ENCODE assay signal across 1 cellular context in the genomic region with DNA sequence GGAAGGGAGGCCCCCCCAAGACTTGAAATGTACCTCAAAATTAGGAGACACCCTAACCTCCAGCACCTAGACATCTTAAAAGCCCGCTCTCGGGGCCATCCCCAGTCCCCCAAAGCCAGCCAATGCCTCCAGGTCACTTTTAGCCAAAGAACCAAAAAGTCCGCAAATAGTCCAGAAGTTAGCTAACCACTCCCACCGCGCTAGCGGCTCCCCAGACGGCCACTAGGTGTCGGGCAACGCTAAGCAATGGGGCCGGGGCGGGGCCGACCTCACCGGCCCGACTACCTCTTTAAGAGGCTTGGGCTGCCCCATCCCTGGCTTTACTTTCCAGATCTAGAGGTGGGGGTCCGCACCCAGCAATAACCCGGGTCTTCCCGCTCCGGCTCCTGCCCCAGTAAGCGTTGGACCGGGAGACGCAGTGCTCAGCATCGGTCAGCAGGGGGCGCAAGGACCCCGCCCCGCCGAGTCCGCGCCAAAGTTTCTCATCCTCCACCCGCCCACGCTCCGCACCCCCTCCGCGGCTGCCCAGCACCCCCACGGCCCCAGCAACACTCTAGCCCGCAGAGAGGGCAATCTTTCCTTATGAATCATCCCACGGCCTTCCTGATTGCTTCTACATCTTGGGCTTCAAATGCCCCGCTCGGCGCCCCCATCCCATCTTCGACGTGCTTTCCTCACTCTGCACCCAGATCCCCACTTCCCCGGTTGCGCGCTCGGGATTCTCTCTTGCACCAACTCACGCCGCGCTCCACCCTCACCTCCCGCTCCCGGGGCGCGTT.
TF ChIP-seq lines count a peak whose summit lies in the region.

No MANE protein-coding gene starts in this region.

TF ChIP-seq in GM12878, 131 proteins besides CTCF, POLR2A, EP300 and RAD21 (continued from another document):
- TF ChIP-seq, protein P1, sequence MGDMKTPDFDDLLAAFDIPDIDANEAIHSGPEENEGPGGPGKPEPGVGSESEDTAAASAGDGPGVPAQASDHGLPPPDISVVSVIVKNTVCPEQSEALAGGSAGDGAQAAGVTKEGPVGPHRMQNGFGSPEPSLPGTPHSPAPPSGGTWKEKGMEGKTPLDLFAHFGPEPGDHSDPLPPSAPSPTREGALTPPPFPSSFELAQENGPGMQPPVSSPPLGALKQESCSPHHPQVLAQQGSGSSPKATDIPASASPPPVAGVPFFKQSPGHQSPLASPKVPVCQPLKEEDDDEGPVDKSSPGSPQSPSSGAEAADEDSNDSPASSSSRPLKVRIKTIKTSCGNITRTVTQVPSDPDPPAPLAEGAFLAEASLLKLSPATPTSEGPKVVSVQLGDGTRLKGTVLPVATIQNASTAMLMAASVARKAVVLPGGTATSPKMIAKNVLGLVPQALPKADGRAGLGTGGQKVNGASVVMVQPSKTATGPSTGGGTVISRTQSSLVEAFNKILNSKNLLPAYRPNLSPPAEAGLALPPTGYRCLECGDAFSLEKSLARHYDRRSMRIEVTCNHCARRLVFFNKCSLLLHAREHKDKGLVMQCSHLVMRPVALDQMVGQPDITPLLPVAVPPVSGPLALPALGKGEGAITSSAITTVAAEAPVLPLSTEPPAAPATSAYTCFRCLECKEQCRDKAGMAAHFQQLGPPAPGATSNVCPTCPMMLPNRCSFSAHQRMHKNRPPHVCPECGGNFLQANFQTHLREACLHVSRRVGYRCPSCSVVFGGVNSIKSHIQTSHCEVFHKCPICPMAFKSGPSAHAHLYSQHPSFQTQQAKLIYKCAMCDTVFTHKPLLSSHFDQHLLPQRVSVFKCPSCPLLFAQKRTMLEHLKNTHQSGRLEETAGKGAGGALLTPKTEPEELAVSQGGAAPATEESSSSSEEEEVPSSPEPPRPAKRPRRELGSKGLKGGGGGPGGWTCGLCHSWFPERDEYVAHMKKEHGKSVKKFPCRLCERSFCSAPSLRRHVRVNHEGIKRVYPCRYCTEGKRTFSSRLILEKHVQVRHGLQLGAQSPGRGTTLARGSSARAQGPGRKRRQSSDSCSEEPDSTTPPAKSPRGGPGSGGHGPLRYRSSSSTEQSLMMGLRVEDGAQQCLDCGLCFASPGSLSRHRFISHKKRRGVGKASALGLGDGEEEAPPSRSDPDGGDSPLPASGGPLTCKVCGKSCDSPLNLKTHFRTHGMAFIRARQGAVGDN (IDR thresholded peaks at IDR 0.05): no peak
- TF ChIP-seq BCL11A (IDR thresholded peaks at IDR 0.05; ENCODE audit: low read depth, low read length) (no peak), FOXM1 (IDR thresholded peaks at IDR 0.05; ENCODE audit: low read depth, low read length) (peak; percentile 66; the same call in 1 of the 2 replicates), NRF1 (conservative IDR thresholded peaks at IDR 0.05; ENCODE audit: low read depth, low read length) (no peak), ASH2L (IDR thresholded peaks at IDR 0.05; ENCODE audit: borderline replicate concordance, low read depth) (no peak), KAT2A (conservative IDR thresholded peaks at IDR 0.05; ENCODE audit: control insufficient read depth, low read depth, low read length) (no peak), ZNF384 (IDR thresholded peaks at IDR 0.05; ENCODE audit: borderline replicate concordance, low read depth, low read length) (no peak), NFXL1 (IDR thresholded peaks at IDR 0.05; ENCODE audit: borderline replicate concordance) (no peak), SUPT20H (IDR thresholded peaks at IDR 0.05; ENCODE audit: borderline replicate concordance, control insufficient read depth, low read depth, low read length) (no peak), ZSCAN29 (IDR thresholded peaks at IDR 0.05) (no peak), JUNB (IDR thresholded peaks at IDR 0.05) (no peak), LARP7 (IDR thresholded peaks at IDR 0.05) (peak; percentile 88), STAT1 (conservative IDR thresholded peaks at IDR 0.05) (peak; percentile 92; the same call in 1 of the 2 replicates), DPF2 (IDR thresholded peaks at IDR 0.05) (peak; percentile 73), PAX5 (IDR thresholded peaks at IDR 0.05; ENCODE audit: borderline replicate concordance, low read depth, low read length) (no peak), ZNF24 (IDR thresholded peaks at IDR 0.05) (0 out of 2 replicates have a peak, but pooled peaks have one; percentile 13), SREBF1 (IDR thresholded peaks at IDR 0.05; ENCODE audit: low read length) (no peak), IKZF1 (conservative IDR thresholded peaks at IDR 0.05) (peak; percentile 61), TAF1 (IDR thresholded peaks at IDR 0.05; ENCODE audit: borderline replicate concordance, low read depth, low read length) (no peak), RUNX3 (IDR thresholded peaks at IDR 0.05; ENCODE audit: low read length) (peak; percentile 38), EGR1 (IDR thresholded peaks at IDR 0.05; ENCODE audit: borderline replicate concordance in 1 of 2, low read depth in 2 of 2, low read length in 2 of 2) (peak in 1 of 2 experiments; percentile 96; a peak in 2 of 3 replicates), RBBP5 (conservative IDR thresholded peaks at IDR 0.05) (no peak), POLR2AphosphoS5 (IDR thresholded peaks at IDR 0.05; ENCODE audit: low read length) (no peak), POU2F2 (IDR thresholded peaks at IDR 0.05; ENCODE audit: borderline replicate concordance, low read depth, low read length) (no peak), SRF (IDR thresholded peaks at IDR 0.05; ENCODE audit: low read depth in 2 of 2, low read length in 2 of 2) (no peak), ATF7 (IDR thresholded peaks at IDR 0.05; ENCODE audit: low read depth) (peak; percentile 21; the same call in 1 of the 2 replicates), GATAD2B (conservative IDR thresholded peaks at IDR 0.05; ENCODE audit: low read depth) (peak; percentile 85), YBX1 (IDR thresholded peaks at IDR 0.05) (no peak), NFIC (IDR thresholded peaks at IDR 0.05; ENCODE audit: low read depth, low read length) (no peak), SIN3A (IDR thresholded peaks at IDR 0.05; ENCODE audit: low read depth, low read length) (no peak), BRCA1 (IDR thresholded peaks at IDR 0.05; ENCODE audit: low read depth, low read length) (no peak), NBN (IDR thresholded peaks at IDR 0.05) (peak; percentile 71; the same call in 1 of the 2 replicates)
- TF ChIP-seq, protein P2, sequence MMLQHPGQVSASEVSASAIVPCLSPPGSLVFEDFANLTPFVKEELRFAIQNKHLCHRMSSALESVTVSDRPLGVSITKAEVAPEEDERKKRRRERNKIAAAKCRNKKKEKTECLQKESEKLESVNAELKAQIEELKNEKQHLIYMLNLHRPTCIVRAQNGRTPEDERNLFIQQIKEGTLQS (IDR thresholded peaks at IDR 0.05; ENCODE audit: borderline replicate concordance, extremely low read depth, low read depth, low read length): no peak
- TF ChIP-seq, protein P3, sequence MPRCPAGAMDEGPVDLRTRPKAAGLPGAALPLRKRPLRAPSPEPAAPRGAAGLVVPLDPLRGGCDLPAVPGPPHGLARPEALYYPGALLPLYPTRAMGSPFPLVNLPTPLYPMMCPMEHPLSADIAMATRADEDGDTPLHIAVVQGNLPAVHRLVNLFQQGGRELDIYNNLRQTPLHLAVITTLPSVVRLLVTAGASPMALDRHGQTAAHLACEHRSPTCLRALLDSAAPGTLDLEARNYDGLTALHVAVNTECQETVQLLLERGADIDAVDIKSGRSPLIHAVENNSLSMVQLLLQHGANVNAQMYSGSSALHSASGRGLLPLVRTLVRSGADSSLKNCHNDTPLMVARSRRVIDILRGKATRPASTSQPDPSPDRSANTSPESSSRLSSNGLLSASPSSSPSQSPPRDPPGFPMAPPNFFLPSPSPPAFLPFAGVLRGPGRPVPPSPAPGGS (IDR thresholded peaks at IDR 0.05; ENCODE audit: borderline replicate concordance, insufficient read depth, low read depth, low read length, poor library complexity, severe bottlenecking): no peak
- TF ChIP-seq, protein P4, sequence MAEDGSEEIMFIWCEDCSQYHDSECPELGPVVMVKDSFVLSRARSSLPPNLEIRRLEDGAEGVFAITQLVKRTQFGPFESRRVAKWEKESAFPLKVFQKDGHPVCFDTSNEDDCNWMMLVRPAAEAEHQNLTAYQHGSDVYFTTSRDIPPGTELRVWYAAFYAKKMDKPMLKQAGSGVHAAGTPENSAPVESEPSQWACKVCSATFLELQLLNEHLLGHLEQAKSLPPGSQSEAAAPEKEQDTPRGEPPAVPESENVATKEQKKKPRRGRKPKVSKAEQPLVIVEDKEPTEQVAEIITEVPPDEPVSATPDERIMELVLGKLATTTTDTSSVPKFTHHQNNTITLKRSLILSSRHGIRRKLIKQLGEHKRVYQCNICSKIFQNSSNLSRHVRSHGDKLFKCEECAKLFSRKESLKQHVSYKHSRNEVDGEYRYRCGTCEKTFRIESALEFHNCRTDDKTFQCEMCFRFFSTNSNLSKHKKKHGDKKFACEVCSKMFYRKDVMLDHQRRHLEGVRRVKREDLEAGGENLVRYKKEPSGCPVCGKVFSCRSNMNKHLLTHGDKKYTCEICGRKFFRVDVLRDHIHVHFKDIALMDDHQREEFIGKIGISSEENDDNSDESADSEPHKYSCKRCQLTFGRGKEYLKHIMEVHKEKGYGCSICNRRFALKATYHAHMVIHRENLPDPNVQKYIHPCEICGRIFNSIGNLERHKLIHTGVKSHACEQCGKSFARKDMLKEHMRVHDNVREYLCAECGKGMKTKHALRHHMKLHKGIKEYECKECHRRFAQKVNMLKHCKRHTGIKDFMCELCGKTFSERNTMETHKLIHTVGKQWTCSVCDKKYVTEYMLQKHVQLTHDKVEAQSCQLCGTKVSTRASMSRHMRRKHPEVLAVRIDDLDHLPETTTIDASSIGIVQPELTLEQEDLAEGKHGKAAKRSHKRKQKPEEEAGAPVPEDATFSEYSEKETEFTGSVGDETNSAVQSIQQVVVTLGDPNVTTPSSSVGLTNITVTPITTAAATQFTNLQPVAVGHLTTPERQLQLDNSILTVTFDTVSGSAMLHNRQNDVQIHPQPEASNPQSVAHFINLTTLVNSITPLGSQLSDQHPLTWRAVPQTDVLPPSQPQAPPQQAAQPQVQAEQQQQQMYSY (CRISPR knock-in tag; IDR thresholded peaks at IDR 0.05): no peak
- TF ChIP-seq, protein P5, sequence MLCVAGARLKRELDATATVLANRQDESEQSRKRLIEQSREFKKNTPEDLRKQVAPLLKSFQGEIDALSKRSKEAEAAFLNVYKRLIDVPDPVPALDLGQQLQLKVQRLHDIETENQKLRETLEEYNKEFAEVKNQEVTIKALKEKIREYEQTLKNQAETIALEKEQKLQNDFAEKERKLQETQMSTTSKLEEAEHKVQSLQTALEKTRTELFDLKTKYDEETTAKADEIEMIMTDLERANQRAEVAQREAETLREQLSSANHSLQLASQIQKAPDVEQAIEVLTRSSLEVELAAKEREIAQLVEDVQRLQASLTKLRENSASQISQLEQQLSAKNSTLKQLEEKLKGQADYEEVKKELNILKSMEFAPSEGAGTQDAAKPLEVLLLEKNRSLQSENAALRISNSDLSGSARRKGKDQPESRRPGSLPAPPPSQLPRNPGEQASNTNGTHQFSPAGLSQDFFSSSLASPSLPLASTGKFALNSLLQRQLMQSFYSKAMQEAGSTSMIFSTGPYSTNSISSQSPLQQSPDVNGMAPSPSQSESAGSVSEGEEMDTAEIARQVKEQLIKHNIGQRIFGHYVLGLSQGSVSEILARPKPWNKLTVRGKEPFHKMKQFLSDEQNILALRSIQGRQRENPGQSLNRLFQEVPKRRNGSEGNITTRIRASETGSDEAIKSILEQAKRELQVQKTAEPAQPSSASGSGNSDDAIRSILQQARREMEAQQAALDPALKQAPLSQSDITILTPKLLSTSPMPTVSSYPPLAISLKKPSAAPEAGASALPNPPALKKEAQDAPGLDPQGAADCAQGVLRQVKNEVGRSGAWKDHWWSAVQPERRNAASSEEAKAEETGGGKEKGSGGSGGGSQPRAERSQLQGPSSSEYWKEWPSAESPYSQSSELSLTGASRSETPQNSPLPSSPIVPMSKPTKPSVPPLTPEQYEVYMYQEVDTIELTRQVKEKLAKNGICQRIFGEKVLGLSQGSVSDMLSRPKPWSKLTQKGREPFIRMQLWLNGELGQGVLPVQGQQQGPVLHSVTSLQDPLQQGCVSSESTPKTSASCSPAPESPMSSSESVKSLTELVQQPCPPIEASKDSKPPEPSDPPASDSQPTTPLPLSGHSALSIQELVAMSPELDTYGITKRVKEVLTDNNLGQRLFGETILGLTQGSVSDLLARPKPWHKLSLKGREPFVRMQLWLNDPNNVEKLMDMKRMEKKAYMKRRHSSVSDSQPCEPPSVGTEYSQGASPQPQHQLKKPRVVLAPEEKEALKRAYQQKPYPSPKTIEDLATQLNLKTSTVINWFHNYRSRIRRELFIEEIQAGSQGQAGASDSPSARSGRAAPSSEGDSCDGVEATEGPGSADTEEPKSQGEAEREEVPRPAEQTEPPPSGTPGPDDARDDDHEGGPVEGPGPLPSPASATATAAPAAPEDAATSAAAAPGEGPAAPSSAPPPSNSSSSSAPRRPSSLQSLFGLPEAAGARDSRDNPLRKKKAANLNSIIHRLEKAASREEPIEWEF (IDR thresholded peaks at IDR 0.05; ENCODE audit: insufficient replicate concordance, low read depth, low read length): no peak
